ENCODE assay signal across 1 cellular context in the genomic region with DNA sequence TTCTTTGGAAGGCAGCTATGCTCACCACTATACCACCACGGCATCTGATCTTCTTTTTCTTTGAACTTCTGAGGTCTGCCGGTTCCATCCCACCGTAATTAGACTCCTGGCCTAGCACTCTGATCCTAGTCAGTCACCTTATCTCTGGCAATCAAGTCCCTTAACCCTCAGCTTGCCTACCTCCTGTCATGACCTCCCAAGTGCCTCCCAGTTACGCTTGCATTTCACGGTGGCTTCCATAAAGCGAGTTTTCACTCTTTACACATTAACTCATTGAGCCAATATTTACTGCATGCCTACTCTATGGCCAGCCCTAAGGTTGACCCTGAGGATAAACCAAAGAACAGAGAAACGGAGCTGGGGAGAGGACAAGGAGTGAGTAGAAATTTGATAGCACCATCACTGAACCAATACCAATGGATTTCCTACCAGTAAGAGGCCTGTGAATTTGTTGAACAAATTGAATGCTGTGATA.
TF ChIP-seq lines count a peak whose summit lies in the region.

No MANE protein-coding gene starts in this region.

TF ChIP-seq in HepG2, 621 proteins besides CTCF, POLR2A, EP300 and RAD21 (continued from another document and continues in another):
- TF ChIP-seq PAX8 (CRISPR knock-in tag; IDR thresholded peaks at IDR 0.05; ENCODE audit: borderline replicate concordance) (no peak), REPIN1 (CRISPR knock-in tag; IDR thresholded peaks at IDR 0.05; ENCODE audit: borderline replicate concordance, low read depth) (peak; percentile 91), SRF (IDR thresholded peaks at IDR 0.05; ENCODE audit: low read depth, low read length) (no peak; the same call in 1 of the 2 replicates), U2AF2 (IDR thresholded peaks at IDR 0.05; ENCODE audit: low read depth, low read length) (no peak), MYC (CRISPR knock-in tag; IDR thresholded peaks at IDR 0.05; ENCODE audit: borderline replicate concordance) (no peak; the same call in 1 of the 2 replicates), RAD51 (IDR thresholded peaks at IDR 0.05; ENCODE audit: borderline replicate concordance) (no peak), MTA1 (CRISPR knock-in tag; IDR thresholded peaks at IDR 0.05; ENCODE audit: borderline replicate concordance) (peak; percentile 82; the same call in 1 of the 2 replicates), KMT2A (CRISPR knock-in tag; IDR thresholded peaks at IDR 0.05) (peak; percentile 77; the same call in 1 of the 2 replicates), AGO2 (optimal IDR thresholded peaks at IDR 0.05; ENCODE audit: low read depth, low read length) (no peak), TEAD2 (CRISPR knock-in tag; IDR thresholded peaks at IDR 0.05) (no peak), HMG20B (CRISPR knock-in tag; conservative IDR thresholded peaks at IDR 0.05) (peak; percentile 83), THAP11 (CRISPR knock-in tag; IDR thresholded peaks at IDR 0.05) (peak; percentile 59), FOXA3 (CRISPR knock-in tag; IDR thresholded peaks at IDR 0.05) (peak; percentile 94), ZSCAN30 (CRISPR knock-in tag; IDR thresholded peaks at IDR 0.05) (no peak), GZF1 (CRISPR knock-in tag; IDR thresholded peaks at IDR 0.05) (no peak), KAT8 (CRISPR knock-in tag; IDR thresholded peaks at IDR 0.05) (peak; percentile 68), ZNF3 (CRISPR knock-in tag; IDR thresholded peaks at IDR 0.05) (no peak), ZNF232 (CRISPR knock-in tag; IDR thresholded peaks at IDR 0.05; ENCODE audit: borderline replicate concordance) (peak; percentile 44; the same call in 1 of the 2 replicates), CBX2 (IDR thresholded peaks at IDR 0.05; ENCODE audit: low read depth, low read length) (no peak), CBX2 (CRISPR knock-in tag; IDR thresholded peaks at IDR 0.05; ENCODE audit: low read depth) (no peak), NFIB (CRISPR knock-in tag; IDR thresholded peaks at IDR 0.05; ENCODE audit: borderline replicate concordance) (no peak), ZNF703 (CRISPR knock-in tag; IDR thresholded peaks at IDR 0.05; ENCODE audit: borderline replicate concordance) (no peak)
- TF ChIP-seq, protein P1, sequence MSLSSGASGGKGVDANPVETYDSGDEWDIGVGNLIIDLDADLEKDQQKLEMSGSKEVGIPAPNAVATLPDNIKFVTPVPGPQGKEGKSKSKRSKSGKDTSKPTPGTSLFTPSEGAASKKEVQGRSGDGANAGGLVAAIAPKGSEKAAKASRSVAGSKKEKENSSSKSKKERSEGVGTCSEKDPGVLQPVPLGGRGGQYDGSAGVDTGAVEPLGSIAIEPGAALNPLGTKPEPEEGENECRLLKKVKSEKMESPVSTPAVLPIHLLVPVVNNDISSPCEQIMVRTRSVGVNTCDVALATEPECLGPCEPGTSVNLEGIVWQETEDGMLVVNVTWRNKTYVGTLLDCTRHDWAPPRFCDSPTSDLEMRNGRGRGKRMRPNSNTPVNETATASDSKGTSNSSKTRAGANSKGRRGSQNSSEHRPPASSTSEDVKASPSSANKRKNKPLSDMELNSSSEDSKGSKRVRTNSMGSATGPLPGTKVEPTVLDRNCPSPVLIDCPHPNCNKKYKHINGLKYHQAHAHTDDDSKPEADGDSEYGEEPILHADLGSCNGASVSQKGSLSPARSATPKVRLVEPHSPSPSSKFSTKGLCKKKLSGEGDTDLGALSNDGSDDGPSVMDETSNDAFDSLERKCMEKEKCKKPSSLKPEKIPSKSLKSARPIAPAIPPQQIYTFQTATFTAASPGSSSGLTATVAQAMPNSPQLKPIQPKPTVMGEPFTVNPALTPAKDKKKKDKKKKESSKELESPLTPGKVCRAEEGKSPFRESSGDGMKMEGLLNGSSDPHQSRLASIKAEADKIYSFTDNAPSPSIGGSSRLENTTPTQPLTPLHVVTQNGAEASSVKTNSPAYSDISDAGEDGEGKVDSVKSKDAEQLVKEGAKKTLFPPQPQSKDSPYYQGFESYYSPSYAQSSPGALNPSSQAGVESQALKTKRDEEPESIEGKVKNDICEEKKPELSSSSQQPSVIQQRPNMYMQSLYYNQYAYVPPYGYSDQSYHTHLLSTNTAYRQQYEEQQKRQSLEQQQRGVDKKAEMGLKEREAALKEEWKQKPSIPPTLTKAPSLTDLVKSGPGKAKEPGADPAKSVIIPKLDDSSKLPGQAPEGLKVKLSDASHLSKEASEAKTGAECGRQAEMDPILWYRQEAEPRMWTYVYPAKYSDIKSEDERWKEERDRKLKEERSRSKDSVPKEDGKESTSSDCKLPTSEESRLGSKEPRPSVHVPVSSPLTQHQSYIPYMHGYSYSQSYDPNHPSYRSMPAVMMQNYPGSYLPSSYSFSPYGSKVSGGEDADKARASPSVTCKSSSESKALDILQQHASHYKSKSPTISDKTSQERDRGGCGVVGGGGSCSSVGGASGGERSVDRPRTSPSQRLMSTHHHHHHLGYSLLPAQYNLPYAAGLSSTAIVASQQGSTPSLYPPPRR (CRISPR knock-in tag; IDR thresholded peaks at IDR 0.05; ENCODE audit: borderline replicate concordance), result peak; percentile 93
- TF ChIP-seq, protein P2, sequence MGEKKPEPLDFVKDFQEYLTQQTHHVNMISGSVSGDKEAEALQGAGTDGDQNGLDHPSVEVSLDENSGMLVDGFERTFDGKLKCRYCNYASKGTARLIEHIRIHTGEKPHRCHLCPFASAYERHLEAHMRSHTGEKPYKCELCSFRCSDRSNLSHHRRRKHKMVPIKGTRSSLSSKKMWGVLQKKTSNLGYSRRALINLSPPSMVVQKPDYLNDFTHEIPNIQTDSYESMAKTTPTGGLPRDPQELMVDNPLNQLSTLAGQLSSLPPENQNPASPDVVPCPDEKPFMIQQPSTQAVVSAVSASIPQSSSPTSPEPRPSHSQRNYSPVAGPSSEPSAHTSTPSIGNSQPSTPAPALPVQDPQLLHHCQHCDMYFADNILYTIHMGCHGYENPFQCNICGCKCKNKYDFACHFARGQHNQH (CRISPR knock-in tag; IDR thresholded peaks at IDR 0.05), result peak; percentile 87; the same call in 1 of the 2 replicates
- TF ChIP-seq, protein P3, sequence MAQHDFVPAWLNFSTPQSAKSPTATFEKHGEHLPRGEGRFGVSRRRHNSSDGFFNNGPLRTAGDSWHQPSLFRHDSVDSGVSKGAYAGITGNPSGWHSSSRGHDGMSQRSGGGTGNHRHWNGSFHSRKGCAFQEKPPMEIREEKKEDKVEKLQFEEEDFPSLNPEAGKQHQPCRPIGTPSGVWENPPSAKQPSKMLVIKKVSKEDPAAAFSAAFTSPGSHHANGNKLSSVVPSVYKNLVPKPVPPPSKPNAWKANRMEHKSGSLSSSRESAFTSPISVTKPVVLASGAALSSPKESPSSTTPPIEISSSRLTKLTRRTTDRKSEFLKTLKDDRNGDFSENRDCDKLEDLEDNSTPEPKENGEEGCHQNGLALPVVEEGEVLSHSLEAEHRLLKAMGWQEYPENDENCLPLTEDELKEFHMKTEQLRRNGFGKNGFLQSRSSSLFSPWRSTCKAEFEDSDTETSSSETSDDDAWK (CRISPR knock-in tag; IDR thresholded peaks at IDR 0.05), result no peak
- TF ChIP-seq, protein P4, sequence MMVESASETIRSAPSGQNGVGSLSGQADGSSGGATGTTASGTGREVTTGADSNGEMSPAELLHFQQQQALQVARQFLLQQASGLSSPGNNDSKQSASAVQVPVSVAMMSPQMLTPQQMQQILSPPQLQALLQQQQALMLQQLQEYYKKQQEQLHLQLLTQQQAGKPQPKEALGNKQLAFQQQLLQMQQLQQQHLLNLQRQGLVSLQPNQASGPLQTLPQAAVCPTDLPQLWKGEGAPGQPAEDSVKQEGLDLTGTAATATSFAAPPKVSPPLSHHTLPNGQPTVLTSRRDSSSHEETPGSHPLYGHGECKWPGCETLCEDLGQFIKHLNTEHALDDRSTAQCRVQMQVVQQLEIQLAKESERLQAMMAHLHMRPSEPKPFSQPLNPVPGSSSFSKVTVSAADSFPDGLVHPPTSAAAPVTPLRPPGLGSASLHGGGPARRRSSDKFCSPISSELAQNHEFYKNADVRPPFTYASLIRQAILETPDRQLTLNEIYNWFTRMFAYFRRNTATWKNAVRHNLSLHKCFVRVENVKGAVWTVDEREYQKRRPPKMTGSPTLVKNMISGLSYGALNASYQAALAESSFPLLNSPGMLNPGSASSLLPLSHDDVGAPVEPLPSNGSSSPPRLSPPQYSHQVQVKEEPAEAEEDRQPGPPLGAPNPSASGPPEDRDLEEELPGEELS (CRISPR knock-in tag; IDR thresholded peaks at IDR 0.05), result peak; percentile 85
- TF ChIP-seq, protein P5, sequence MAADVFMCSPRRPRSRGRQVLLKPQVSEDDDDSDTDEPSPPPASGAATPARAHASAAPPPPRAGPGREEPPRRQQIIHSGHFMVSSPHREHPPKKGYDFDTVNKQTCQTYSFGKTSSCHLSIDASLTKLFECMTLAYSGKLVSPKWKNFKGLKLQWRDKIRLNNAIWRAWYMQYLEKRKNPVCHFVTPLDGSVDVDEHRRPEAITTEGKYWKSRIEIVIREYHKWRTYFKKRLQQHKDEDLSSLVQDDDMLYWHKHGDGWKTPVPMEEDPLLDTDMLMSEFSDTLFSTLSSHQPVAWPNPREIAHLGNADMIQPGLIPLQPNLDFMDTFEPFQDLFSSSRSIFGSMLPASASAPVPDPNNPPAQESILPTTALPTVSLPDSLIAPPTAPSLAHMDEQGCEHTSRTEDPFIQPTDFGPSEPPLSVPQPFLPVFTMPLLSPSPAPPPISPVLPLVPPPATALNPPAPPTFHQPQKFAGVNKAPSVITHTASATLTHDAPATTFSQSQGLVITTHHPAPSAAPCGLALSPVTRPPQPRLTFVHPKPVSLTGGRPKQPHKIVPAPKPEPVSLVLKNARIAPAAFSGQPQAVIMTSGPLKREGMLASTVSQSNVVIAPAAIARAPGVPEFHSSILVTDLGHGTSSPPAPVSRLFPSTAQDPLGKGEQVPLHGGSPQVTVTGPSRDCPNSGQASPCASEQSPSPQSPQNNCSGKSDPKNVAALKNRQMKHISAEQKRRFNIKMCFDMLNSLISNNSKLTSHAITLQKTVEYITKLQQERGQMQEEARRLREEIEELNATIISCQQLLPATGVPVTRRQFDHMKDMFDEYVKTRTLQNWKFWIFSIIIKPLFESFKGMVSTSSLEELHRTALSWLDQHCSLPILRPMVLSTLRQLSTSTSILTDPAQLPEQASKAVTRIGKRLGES (CRISPR knock-in tag; IDR thresholded peaks at IDR 0.05; ENCODE audit: borderline replicate concordance), result no peak
- TF ChIP-seq, protein P6, sequence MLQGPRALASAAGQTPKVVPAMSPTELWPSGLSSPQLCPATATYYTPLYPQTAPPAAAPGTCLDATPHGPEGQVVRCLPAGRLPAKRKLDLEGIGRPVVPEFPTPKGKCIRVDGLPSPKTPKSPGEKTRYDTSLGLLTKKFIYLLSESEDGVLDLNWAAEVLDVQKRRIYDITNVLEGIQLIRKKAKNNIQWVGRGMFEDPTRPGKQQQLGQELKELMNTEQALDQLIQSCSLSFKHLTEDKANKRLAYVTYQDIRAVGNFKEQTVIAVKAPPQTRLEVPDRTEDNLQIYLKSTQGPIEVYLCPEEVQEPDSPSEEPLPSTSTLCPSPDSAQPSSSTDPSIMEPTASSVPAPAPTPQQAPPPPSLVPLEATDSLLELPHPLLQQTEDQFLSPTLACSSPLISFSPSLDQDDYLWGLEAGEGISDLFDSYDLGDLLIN (CRISPR knock-in tag; IDR thresholded peaks at IDR 0.05; ENCODE audit: borderline replicate concordance), result no peak
- TF ChIP-seq, protein P7, sequence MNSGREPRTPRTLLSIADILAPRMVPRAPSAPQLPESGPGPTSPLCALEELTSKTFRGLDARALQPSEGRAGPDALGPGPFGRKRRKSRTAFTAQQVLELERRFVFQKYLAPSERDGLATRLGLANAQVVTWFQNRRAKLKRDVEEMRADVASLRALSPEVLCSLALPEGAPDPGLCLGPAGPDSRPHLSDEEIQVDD (CRISPR knock-in tag; IDR thresholded peaks at IDR 0.05; ENCODE audit: borderline replicate concordance), result no peak
- TF ChIP-seq, protein P8, sequence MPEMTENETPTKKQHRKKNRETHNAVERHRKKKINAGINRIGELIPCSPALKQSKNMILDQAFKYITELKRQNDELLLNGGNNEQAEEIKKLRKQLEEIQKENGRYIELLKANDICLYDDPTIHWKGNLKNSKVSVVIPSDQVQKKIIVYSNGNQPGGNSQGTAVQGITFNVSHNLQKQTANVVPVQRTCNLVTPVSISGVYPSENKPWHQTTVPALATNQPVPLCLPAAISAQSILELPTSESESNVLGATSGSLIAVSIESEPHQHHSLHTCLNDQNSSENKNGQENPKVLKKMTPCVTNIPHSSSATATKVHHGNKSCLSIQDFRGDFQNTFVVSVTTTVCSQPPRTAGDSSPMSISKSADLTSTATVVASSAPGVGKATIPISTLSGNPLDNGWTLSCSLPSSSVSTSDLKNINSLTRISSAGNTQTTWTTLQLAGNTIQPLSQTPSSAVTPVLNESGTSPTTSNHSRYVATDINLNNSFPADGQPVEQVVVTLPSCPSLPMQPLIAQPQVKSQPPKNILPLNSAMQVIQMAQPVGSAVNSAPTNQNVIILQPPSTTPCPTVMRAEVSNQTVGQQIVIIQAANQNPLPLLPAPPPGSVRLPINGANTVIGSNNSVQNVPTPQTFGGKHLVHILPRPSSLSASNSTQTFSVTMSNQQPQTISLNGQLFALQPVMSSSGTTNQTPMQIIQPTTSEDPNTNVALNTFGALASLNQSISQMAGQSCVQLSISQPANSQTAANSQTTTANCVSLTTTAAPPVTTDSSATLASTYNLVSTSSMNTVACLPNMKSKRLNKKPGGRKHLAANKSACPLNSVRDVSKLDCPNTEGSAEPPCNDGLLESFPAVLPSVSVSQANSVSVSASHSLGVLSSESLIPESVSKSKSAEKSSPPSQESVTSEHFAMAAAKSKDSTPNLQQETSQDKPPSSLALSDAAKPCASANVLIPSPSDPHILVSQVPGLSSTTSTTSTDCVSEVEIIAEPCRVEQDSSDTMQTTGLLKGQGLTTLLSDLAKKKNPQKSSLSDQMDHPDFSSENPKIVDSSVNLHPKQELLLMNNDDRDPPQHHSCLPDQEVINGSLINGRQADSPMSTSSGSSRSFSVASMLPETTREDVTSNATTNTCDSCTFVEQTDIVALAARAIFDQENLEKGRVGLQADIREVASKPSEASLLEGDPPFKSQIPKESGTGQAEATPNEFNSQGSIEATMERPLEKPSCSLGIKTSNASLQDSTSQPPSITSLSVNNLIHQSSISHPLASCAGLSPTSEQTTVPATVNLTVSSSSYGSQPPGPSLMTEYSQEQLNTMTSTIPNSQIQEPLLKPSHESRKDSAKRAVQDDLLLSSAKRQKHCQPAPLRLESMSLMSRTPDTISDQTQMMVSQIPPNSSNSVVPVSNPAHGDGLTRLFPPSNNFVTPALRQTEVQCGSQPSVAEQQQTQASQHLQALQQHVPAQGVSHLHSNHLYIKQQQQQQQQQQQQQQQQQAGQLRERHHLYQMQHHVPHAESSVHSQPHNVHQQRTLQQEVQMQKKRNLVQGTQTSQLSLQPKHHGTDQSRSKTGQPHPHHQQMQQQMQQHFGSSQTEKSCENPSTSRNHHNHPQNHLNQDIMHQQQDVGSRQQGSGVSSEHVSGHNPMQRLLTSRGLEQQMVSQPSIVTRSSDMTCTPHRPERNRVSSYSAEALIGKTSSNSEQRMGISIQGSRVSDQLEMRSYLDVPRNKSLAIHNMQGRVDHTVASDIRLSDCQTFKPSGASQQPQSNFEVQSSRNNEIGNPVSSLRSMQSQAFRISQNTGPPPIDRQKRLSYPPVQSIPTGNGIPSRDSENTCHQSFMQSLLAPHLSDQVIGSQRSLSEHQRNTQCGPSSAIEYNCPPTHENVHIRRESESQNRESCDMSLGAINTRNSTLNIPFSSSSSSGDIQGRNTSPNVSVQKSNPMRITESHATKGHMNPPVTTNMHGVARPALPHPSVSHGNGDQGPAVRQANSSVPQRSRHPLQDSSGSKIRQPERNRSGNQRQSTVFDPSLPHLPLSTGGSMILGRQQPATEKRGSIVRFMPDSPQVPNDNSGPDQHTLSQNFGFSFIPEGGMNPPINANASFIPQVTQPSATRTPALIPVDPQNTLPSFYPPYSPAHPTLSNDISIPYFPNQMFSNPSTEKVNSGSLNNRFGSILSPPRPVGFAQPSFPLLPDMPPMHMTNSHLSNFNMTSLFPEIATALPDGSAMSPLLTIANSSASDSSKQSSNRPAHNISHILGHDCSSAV (CRISPR knock-in tag; IDR thresholded peaks at IDR 0.05; ENCODE audit: borderline replicate concordance), result no peak
